In genomic region chr9:19642256-19642655, GRCh38 we compare ENCODE assay signal across 12 cellular contexts.
DNase-seq lines count a peak whose midpoint lies in the region; ATAC-seq and TF ChIP-seq lines count a peak whose summit lies in the region.
"Had no signal": no experiment of that assay in that cellular context is flagged by ENCODE, and none has a peak within 500 bp of the region (broad histone marks: within the 10 kb centered on the region; RNA-seq: fewer than 3 reads in every experiment).

No MANE protein-coding gene starts in this region.

- no peak overlapping the region for H3K4me2 ChIP-seq in neural progenitor cell
- no peak overlapping the region for H3K4me2 ChIP-seq in PC-9

- H3K27me3 Mint-ChIP-seq in neural progenitor cell (ENCODE audit: insufficient read depth, low read depth): peaks cover 2% of the 10 kb centered on the region

- no peaks in the 10 kb centered on the region for H3K9me3 Mint-ChIP-seq in neural progenitor cell
- H3K9me3 Mint-ChIP-seq: activated naive CD4-positive, alpha-beta T cell treated with anti-CD3 and anti-CD28 coated beads, Interleukin-2, amount 50 U/mL, for 72 hours had no signal

- H3K27ac ChIP-seq in angular gyrus (ENCODE audit: low read depth, low read length): peak overlapping the region; percentile 89
- H3K27ac ChIP-seq in neural progenitor cell: no peak overlapping the region
- no peak overlapping the region for H3K27ac ChIP-seq in PC-9

- ATAC-seq in GM21825 (IDR thresholded peaks at IDR 0.05; ENCODE audit: unreplicated experiment): no peak

- H3K27me3 ChIP-seq in neural progenitor cell (no peaks in the 10 kb centered on the region), PC-9 (ENCODE audit: insufficient read depth, low read depth) (no peaks in the 10 kb centered on the region)

- no peak overlapping the region for H3K4me3 ChIP-seq in neural progenitor cell
- H3K4me3 ChIP-seq in PC-9: no peak overlapping the region

- no peak overlapping the region for H3K4me3 Mint-ChIP-seq in neural progenitor cell

- no peaks in the 10 kb centered on the region for H3K36me3 Mint-ChIP-seq in neural progenitor cell
- H3K36me3 Mint-ChIP-seq: activated naive CD4-positive, alpha-beta T cell treated with anti-CD3 and anti-CD28 coated beads, Interleukin-2, amount 50 U/mL, for 72 hours had no signal

- H3K36me3 ChIP-seq in neural progenitor cell (no peaks in the 10 kb centered on the region), PC-9 (ENCODE audit: low read depth) (no peaks in the 10 kb centered on the region)

- POLR2A ChIA-PET in PC-9 (lab: Charles Lee; ENCODE audit: unreplicated experiment): no interaction called here

- DNase-seq in DMS53 (lab: John Stamatoyannopoulos, UW) (peak; percentile 85), M059J (ENCODE audit: low read depth) (peak; percentile 2), neural progenitor cell (ENCODE audit: low spot score) (no peak), LoVo (ENCODE audit: low spot score) (no peak), PC-9 (no peak)
- DNase-seq: KBM-7, kidney, NCI-H524 treated with DMSO at 0.1 percent for 48 hours, T-helper 2 cell had no signal

- H3K79me2 ChIP-seq in neural progenitor cell (ENCODE audit: low read depth) (no peaks in the 10 kb centered on the region), PC-9 (ENCODE audit: low read depth) (no peaks in the 10 kb centered on the region)

- intact Hi-C loops in PC-9 (cut with micrococcal nuclease; ENCODE audit: unreplicated experiment): no loop called here

- H3K4me1 ChIP-seq in neural progenitor cell (no peaks in the 10 kb centered on the region), PC-9 (replicated peaks; ENCODE audit: insufficient read depth) (no peaks in the 10 kb centered on the region)

- H3F3A ChIP-seq in neural progenitor cell (ENCODE audit: low read depth) (no peaks in the 10 kb centered on the region), PC-9 (ENCODE audit: insufficient read depth, low read depth) (no peaks in the 10 kb centered on the region)

- CTCF ChIA-PET in PC-9 (lab: Charles Lee): no interaction called here

- no peak overlapping the region for H2AFZ ChIP-seq in neural progenitor cell (replicated peaks)
- no peak overlapping the region for H2AFZ ChIP-seq in PC-9

- H3K9ac ChIP-seq in neural progenitor cell: no peak overlapping the region

- H3K9me2 ChIP-seq in PC-9 (ENCODE audit: insufficient read depth): no peaks in the 10 kb centered on the region

- no peaks in the 10 kb centered on the region for H3K4me1 Mint-ChIP-seq in neural progenitor cell

- H3K27ac Mint-ChIP-seq in neural progenitor cell: peak overlapping the region; percentile 29
- H3K27ac Mint-ChIP-seq: activated naive CD4-positive, alpha-beta T cell treated with anti-CD3 and anti-CD28 coated beads, Interleukin-2, amount 50 U/mL, for 72 hours had no signal

- TF ChIP-seq CTCF in neural progenitor cell (IDR thresholded peaks at IDR 0.05): no peak
- no peak for TF ChIP-seq CTCF in PC-9 (conservative IDR thresholded peaks at IDR 0.05)

- H3K9me3 ChIP-seq in neural progenitor cell (ENCODE audit: low read depth) (no peaks in the 10 kb centered on the region), PC-9 (ENCODE audit: insufficient read depth, low read depth) (no peaks in the 10 kb centered on the region)

- H4K20me1 ChIP-seq in neural progenitor cell (ENCODE audit: low read depth) (no peaks in the 10 kb centered on the region), PC-9 (ENCODE audit: insufficient read depth) (no peaks in the 10 kb centered on the region)

- BruUV-seq in PC-9 (replicated peaks; lab: Mats Ljungman, UMichigan): no TSS peak

Comparison
In these comparisons a context has a peak if more than half of its experiments do, and no peak if none do; other contexts are left out.
1. DNase-seq: peak in DMS53 (single experiment) and M059J (single experiment); none in neural progenitor cell (single experiment), LoVo (single experiment) and PC-9 (0 of 2).